In the genomic region with DNA sequence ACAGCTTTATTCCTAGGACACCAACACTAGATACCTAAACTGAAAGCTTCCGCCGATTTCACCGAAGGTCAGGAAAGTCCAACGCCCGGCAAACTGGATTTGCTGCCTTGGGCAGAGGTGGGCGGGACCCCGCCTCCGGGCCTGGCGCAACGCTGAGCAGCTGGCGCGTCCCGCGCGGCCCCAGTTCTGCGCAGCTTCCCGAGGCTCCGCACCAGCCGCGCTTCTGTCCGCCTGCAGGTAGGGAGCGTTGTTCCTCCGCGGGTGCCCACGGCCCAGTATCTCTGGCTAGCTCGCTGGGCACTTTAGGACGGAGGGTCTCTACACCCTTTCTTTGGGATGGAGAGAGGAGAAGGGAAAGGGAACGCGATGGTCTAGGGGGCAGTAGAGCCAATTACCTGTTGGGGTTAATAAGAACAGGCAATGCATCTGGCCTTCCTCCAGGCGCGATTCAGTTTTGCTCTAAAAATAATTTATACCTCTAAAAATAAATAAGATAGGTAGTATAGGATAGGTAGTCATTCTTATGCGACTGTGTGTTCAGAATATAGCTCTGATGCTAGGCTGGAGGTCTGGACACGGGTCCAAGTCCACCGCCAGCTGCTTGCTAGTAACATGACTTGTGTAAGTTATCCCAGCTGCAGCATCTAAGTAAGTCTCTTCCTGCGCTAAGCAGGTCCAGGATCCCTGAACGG, we compare ENCODE assay signal across 8 cellular contexts. TPM values are rescaled to one million over a fixed set of nuclear protein-coding genes. Genes with fewer than 3 reads are reported as not detected.
A peak's percentile ranks its signal among the peaks of the same experiment; 100 is the strongest.
DNase-seq lines count a peak whose midpoint lies in the region; ATAC-seq and TF ChIP-seq lines count a peak whose summit lies in the region.

A gene (plus strand): TSS at position 183 of the 692 bp plus-strand sequence. CDS start 5,572 bp downstream, outside the sequence.

- DNase-seq in CMK (ENCODE audit: low read depth): peak; percentile 21
- DNase-seq in HS-5 (ENCODE audit: low read depth): peak; percentile 63
- peak; percentile 74 for DNase-seq in OCI-LY7 (ENCODE audit: low spot score)
- DNase-seq in activated T-cell treated with anti-CD3 and anti-CD28 coated beads, Interleukin-2, amount 50 U/mL, for 4 hours: peak; percentile 80
- DNase-seq in esophagus squamous epithelium (lab: John Stamatoyannopoulos, UW): peak; percentile 29
- peak; percentile 84 for DNase-seq in myocyte (ENCODE audit: low read depth)
- peak; percentile 69 to 79 for DNase-seq in stimulated activated CD8-positive, alpha-beta memory T cell treated with anti-CD3 and anti-CD28 coated beads, Interleukin-7, amount 100 ng/mL, for 4 hours (ENCODE audit: low read depth in 2 of 2)

- H3K9me3 Mint-ChIP-seq in activated T-cell treated with anti-CD3 and anti-CD28 coated beads, Interleukin-2, amount 50 U/mL, for 4 hours: peaks cover 5% of the 10 kb centered on the region

- POLR2A ChIA-PET in OCI-LY7 (lab: Charles Lee): interaction anchor here (0.8 to 2.1 kb wide), 11 partner anchors 9 to 154 kb away, joined by 3 to 17 read pairs (median 3); a partner anchor contains a TSS

- H3K9me3 ChIP-seq in OCI-LY7 (ENCODE audit: low read length) (no peaks in the 10 kb centered on the region), esophagus squamous epithelium (no peaks in the 10 kb centered on the region)

- H2AFZ ChIP-seq in OCI-LY7 (ENCODE audit: low read length): peak within 1 kb of the TSS; percentile 82

- H3K4me1 Mint-ChIP-seq in activated T-cell treated with anti-CD3 and anti-CD28 coated beads, Interleukin-2, amount 50 U/mL, for 4 hours (ENCODE audit: low read depth): peaks cover 74% of the 10 kb centered on the region

- H3K36me3 Mint-ChIP-seq in activated T-cell treated with anti-CD3 and anti-CD28 coated beads, Interleukin-2, amount 50 U/mL, for 4 hours (ENCODE audit: insufficient read depth): peaks cover 16% of the 10 kb centered on the region

- CTCF ChIA-PET in OCI-LY7 (lab: Charles Lee; ENCODE audit: unreplicated experiment): interaction anchor here (0.6 to 1.5 kb wide), 7 partner anchors 12 to 526 kb away, joined by 3 to 6 read pairs (median 4); no protein-coding TSS in a partner anchor

- TF ChIP-seq CTCF in OCI-LY7 (conservative IDR thresholded peaks at IDR 0.05; ENCODE audit: low read length) (peak; percentile 81), esophagus squamous epithelium (IDR thresholded peaks at IDR 0.05) (peak; percentile 51 to 90 (median 78))

- H4K20me1 ChIP-seq in OCI-LY7 (ENCODE audit: insufficient read depth, low read length): no peaks in the 10 kb centered on the region

- BruUV-seq in OCI-LY7 (replicated peaks; lab: Mats Ljungman, UMichigan): no TSS peak

- intact Hi-C loops in OCI-LY7 (cut with micrococcal nuclease; ENCODE audit: unreplicated experiment) (loop anchor here (1.0 to 10.0 kb wide), 3 partner anchors 80 to 324 kb away; no protein-coding TSS in a partner anchor), esophagus squamous epithelium (cut with DNase I) (loop anchor here (5.0 kb wide), 1 partner anchor 142 kb away; no protein-coding TSS in a partner anchor)

- H3K4me3 ChIP-seq in OCI-LY7 (ENCODE audit: low read depth, low read length, poor library complexity, severe bottlenecking): peak within 1 kb of the TSS; percentile 71
- peak within 1 kb of the TSS; percentile 35 to 72 (median 54) for H3K4me3 ChIP-seq in esophagus squamous epithelium

- H3K79me2 ChIP-seq in OCI-LY7 (ENCODE audit: insufficient read depth, low read depth, low read length): no peaks in the 10 kb centered on the region

- 3 to 6% methylated on average over 13 to 16 of the region's 36 CpGs for WGBS in esophagus squamous epithelium, 2 donors

- H3K27me3 ChIP-seq in esophagus squamous epithelium: no peaks in the 10 kb centered on the region

- H3K4me3 Mint-ChIP-seq in activated T-cell treated with anti-CD3 and anti-CD28 coated beads, Interleukin-2, amount 50 U/mL, for 4 hours: peak within 1 kb of the TSS; percentile 96

- peak; percentile 66 for ATAC-seq in GM19463 (IDR thresholded peaks at IDR 0.05; ENCODE audit: unreplicated experiment)
- ATAC-seq in activated T-cell treated with anti-CD3 and anti-CD28 coated beads, Interleukin-2, amount 50 U/mL, for 4 hours: peak; percentile 71 to 72

- peak within 1 kb of the TSS; percentile 72 for H3K4me2 ChIP-seq in OCI-LY7 (ENCODE audit: low read length)

- no peaks in the 10 kb centered on the region for H3K9me2 ChIP-seq in OCI-LY7 (ENCODE audit: insufficient read depth, low read length)

- no peaks in the 10 kb centered on the region for H3K36me3 ChIP-seq in OCI-LY7 (ENCODE audit: insufficient read depth, low read length)
- H3K36me3 ChIP-seq in esophagus squamous epithelium: no peaks in the 10 kb centered on the region

- peak in 1 of 4 donors; percentile 56 for TF ChIP-seq POLR2A in esophagus squamous epithelium (IDR thresholded peaks at IDR 0.05)

- H3K4me1 ChIP-seq in OCI-LY7 (ENCODE audit: insufficient read depth, low read length, poor library complexity, severe bottlenecking): peaks cover 25% of the 10 kb centered on the region
- H3K4me1 ChIP-seq in esophagus squamous epithelium: peaks cover 12 to 74% (median 25%) of the 10 kb centered on the region in 3 donors

- H3K27me3 Mint-ChIP-seq in activated T-cell treated with anti-CD3 and anti-CD28 coated beads, Interleukin-2, amount 50 U/mL, for 4 hours (ENCODE audit: low read depth): no peaks in the 10 kb centered on the region

- H3K27ac ChIP-seq in OCI-LY7 (ENCODE audit: low read depth, low read length, poor library complexity, severe bottlenecking) (no peak within 1 kb of the TSS), esophagus squamous epithelium (peak within 1 kb of the TSS; percentile 83 to 95 (median 90))

RNA-seq across cellular contexts. Expression of the gene that starts here (rescaled TPM):
- total RNA-seq in OCI-LY7 (2014; rRNA removed; shearing (Covaris generic)): 0.57 and 4.3 TPM in 2 replicates
- 0.15 and 1.2 TPM in 2 replicates for total RNA-seq in OCI-LY7 (2022)
- 10 to 100 TPM; 33.7 to 58.4 (median 42.1) TPM for total RNA-seq in activated T-cell treated with anti-CD3 and anti-CD28 coated beads, Interleukin-2, amount 50 U/mL, for 4 hours
- 1 to 10 TPM; 1.3 to 3.5 (median 2.2) TPM for total RNA-seq in esophagus squamous epithelium
- 0.78 and 0.94 TPM in 2 replicates for total RNA-seq in myocyte
- polyA plus RNA-seq in myocyte (2012): 1.2 TPM

Comparison
In these comparisons a context has a peak if more than half of its experiments do, and no peak if none do; other contexts are left out.
1. RNA of the gene that starts here (total RNA-seq): 33.7 to 58.4 TPM in activated T-cell treated with anti-CD3 and anti-CD28 coated beads, Interleukin-2, amount 50 U/mL, for 4 hours; 1.3 to 3.5 TPM in esophagus squamous epithelium, 0.78 to 0.94 TPM in myocyte and 0.15 to 4.3 TPM in OCI-LY7; every median in the first group is over 4 times any median in the second.
2. DNase-seq: peak in every context shown above with its lines; median percentile 84 in myocyte; 80 in activated T-cell treated with anti-CD3 and anti-CD28 coated beads, Interleukin-2, amount 50 U/mL, for 4 hours; 74 in OCI-LY7; 74 in stimulated activated CD8-positive, alpha-beta memory T cell treated with anti-CD3 and anti-CD28 coated beads, Interleukin-7, amount 100 ng/mL, for 4 hours; 63 in HS-5; 29 in esophagus squamous epithelium; 21 in CMK.